10 cellular contexts compared by ENCODE assay signal in the genomic region with DNA sequence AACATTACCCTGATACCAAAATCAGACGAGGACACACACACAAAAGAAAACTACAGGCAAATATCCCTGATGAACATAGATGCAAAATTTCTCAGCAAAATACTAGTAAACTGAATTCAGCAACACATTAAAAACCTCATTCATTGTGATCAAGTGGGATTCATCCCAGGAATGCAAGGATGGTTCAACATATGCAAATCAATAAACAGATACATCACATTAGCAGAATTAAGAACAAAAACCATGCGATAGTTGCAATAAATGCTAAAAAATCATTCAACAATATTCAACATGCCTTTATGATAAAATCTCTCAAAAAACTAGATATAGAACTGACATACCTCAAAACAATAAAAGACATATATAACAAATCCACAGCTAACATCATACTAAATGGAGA.
"Had no signal": no experiment of that assay in that cellular context is flagged by ENCODE, and none has a peak within 500 bp of the region (broad histone marks: within the 10 kb centered on the region; RNA-seq: fewer than 3 reads in every experiment).

No MANE protein-coding gene starts in this region.

- H3K9ac ChIP-seq: GM23248 had no signal

- DNase-seq: GM23248, GOT3, H7, H9, HCEC 1CT, HFFc6 had no signal

- H3K27ac ChIP-seq: GM23248 had no signal

- ATAC-seq: GM23338, HCT116 had no signal

- H3K4me3 ChIP-seq: GM23248, GM23338, HAP-1 had no signal

- H2AFZ ChIP-seq: GM23248, GM23338 had no signal

- H3K36me3 ChIP-seq: HAP-1 had no signal

- H3K9me3 ChIP-seq: HAP-1 had no signal

- FAIRE-seq: H54 had no signal

- H3K4me1 ChIP-seq: HAP-1 had no signal

- H3K4me2 ChIP-seq: GM23338 had no signal
